8 cellular contexts compared by ENCODE assay signal in the genomic region with DNA sequence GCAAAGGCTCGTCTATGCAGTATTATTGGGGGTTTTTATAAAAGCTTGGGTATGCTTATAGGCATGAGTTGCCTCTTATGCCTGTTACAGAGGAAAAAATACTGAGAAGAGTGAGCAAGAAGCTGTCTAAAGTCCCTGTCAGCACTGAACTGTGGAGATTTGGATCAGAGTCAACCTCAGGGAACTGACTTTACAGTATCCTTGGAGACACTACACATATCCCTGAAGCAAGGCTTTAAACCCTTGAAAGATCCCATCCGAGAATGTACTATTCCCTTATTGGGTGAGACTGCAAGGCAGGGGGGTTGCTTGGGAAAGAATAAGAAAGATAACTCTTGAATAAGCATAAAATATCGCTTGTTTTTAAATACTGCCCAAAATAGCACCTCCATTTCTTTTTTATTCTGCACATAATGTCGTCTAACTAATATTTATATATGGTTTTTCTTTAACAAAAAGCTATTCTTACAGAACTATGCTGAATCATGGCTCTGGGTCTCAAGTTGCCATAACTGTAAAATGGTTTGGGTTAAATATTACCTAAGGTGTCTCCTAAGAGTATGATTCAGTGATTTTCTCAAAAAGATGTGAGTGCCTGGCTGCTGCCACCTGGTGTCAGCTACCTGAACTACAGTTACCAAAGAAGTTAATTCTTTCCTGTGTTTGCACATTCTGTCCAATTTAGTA.
DNase-seq lines count a peak whose midpoint lies in the region; ATAC-seq and TF ChIP-seq lines count a peak whose summit lies in the region.

No MANE protein-coding gene starts in this region.

- H3K4me1 Mint-ChIP-seq in Caco-2 (ENCODE audit: low read depth, unreplicated experiment) (peaks cover 10% of the 10 kb centered on the region), T-cell (no peaks in the 10 kb centered on the region)

- H3K36me3 Mint-ChIP-seq in Caco-2 (ENCODE audit: insufficient read depth, unreplicated experiment), result no peaks in the 10 kb centered on the region
- H3K36me3 Mint-ChIP-seq in T-cell, result no peaks in the 10 kb centered on the region

- H3K27me3 ChIP-seq in Caco-2 (replicated peaks; ENCODE audit: control insufficient read depth, insufficient read depth, low read length) (no peaks in the 10 kb centered on the region), tibial artery (no peaks in the 10 kb centered on the region)

- H3K9me3 ChIP-seq in Caco-2, result no peaks in the 10 kb centered on the region
- H3K9me3 ChIP-seq in tibial artery, result no peaks in the 10 kb centered on the region

- H3K36me3 ChIP-seq in Caco-2 (ENCODE audit: control insufficient read depth, insufficient read depth, low read length), result no peaks in the 10 kb centered on the region
- H3K36me3 ChIP-seq in tibial artery, result no peaks in the 10 kb centered on the region

- intact Hi-C loops in Caco-2 (cut with micrococcal nuclease; ENCODE audit: unreplicated experiment) (loop anchor here (1.0 to 2.0 kb wide), 3 partner anchors 16 to 728 kb away; no protein-coding TSS in a partner anchor), tibial artery (cut with DNase I; ENCODE audit: low total_unique reads) (loop anchor here (10.0 kb wide), 1 partner anchor 150 kb away; no protein-coding TSS in a partner anchor)

- H3K9me3 Mint-ChIP-seq in Caco-2 (ENCODE audit: unreplicated experiment) (no peaks in the 10 kb centered on the region), T-cell (peaks cover 0 to 7% (median 5%) of the 10 kb centered on the region in 3 donors)

- H3K4me3 ChIP-seq in Caco-2 (ENCODE audit: low read depth, low read length) (no peak overlapping the region), astrocyte of the spinal cord (ENCODE audit: low read depth, low read length) (no peak overlapping the region), tibial artery (no peak overlapping the region)

- no TSS peak for BruUV-seq in Caco-2 (replicated peaks; lab: Mats Ljungman, UMichigan)

- DNase-seq in Caco-2 (peak; percentile 75 to 83), NCI-H460 (ENCODE audit: extremely low read depth, low read depth) (peak; percentile 40), astrocyte of the spinal cord (ENCODE audit: low read depth, low spot score) (peak; percentile 56), kidney glomerular epithelial cell (lab: John Stamatoyannopoulos, UW) (peak; percentile 97), tibial artery (peak in 1 of 2 donors; percentile 25), T-cell (no peak)

- in situ Hi-C loops in astrocyte of the spinal cord (cut with HindIII; ENCODE audit: low sequenced_read_pairs), result no loop called here

- CTCF ChIA-PET in Caco-2 (lab: Charles Lee), result interaction anchor here (0.5 to 1.2 kb wide), 7 partner anchors 9 to 719 kb away, joined by 3 to 6 read pairs (median 3); no protein-coding TSS in a partner anchor
- CTCF ChIA-PET in T-cell (lab: Charles Lee), result interaction anchor here in 1 of 2 donors (1.2 kb wide), 1 partner anchor 10 kb away, joined by 3 read pairs; no protein-coding TSS in a partner anchor

- TF ChIP-seq CTCF in Caco-2 (IDR thresholded peaks at IDR 0.05; ENCODE audit: insufficient read depth in 1 of 2, low read depth in 1 of 2, low read length in 1 of 2, severe bottlenecking in 1 of 2, unreplicated experiment in 1 of 2), result peak; percentile 92 to 97
- TF ChIP-seq CTCF in astrocyte of the spinal cord (IDR thresholded peaks at IDR 0.05; ENCODE audit: low read depth, low read length), result peak; percentile 87
- peak; percentile 77 to 81 for TF ChIP-seq CTCF in tibial artery (IDR thresholded peaks at IDR 0.05)

- H3K27ac Mint-ChIP-seq in Caco-2 (ENCODE audit: unreplicated experiment), result peak overlapping the region; percentile 82
- no peak overlapping the region for H3K27ac Mint-ChIP-seq in T-cell

- H3K27ac ChIP-seq in tibial artery, result no peak overlapping the region

- no peaks in the 10 kb centered on the region for H3K27me3 Mint-ChIP-seq in Caco-2 (ENCODE audit: insufficient read depth, unreplicated experiment)
- no peaks in the 10 kb centered on the region for H3K27me3 Mint-ChIP-seq in T-cell

- H3K4me1 ChIP-seq in Caco-2 (peaks cover 13% of the 10 kb centered on the region), tibial artery (no peaks in the 10 kb centered on the region)

- POLR2A ChIA-PET in Caco-2 (lab: Charles Lee) (interaction anchor here (0.5 kb wide), 1 partner anchor 26 kb away, joined by 3 read pairs; no protein-coding TSS in a partner anchor), T-cell (lab: Charles Lee) (no interaction called here)

- H3K4me3 Mint-ChIP-seq in Caco-2 (ENCODE audit: unreplicated experiment) (peak overlapping the region; percentile 29), T-cell (no peak overlapping the region)

- ATAC-seq in GM18520 (IDR thresholded peaks at IDR 0.05; ENCODE audit: unreplicated experiment) (peak; percentile 77), HG02885 (IDR thresholded peaks at IDR 0.05; ENCODE audit: poor library complexity, unreplicated experiment) (peak; percentile 85), T-cell (replicated peaks in 1 of 4) (no peak)

Comparison
In these comparisons a context has a peak if more than half of its experiments do, and no peak if none do; other contexts are left out.
1. DNase-seq: peak in Caco-2 (2 of 2), NCI-H460 (single experiment), astrocyte of the spinal cord (single experiment) and kidney glomerular epithelial cell (single experiment); none in T-cell (0 of 34).
2. ATAC-seq: peak in GM18520 (single experiment) and HG02885 (single experiment); none in T-cell (0 of 4).
3. Peak in every context shown above with its lines, with median percentiles within 50 percentile points of each other: CTCF ChIP-seq.